10 cellular contexts compared by ENCODE assay signal in genomic region chrX:46838974-46839480, GRCh38. TPM values are rescaled to one million over a fixed set of nuclear protein-coding genes. Genes with fewer than 3 reads are reported as not detected.
DNase-seq lines count a peak whose midpoint lies in the region; ATAC-seq and TF ChIP-seq lines count a peak whose summit lies in the region.
"Had no signal": no experiment of that assay in that cellular context is flagged by ENCODE, and none has a peak within 500 bp of the region (broad histone marks: within the 10 kb centered on the region; RNA-seq: fewer than 3 reads in every experiment).

No MANE protein-coding gene starts in this region.

- DNase-seq in A673 (ENCODE audit: low spot score) (no peak), EL (peak; percentile 56), SK-N-MC (ENCODE audit: low read depth, low spot score) (no peak), foreskin fibroblast (peak in 1 of 2 donors; percentile 32), hippocampal formation (lab: John Stamatoyannopoulos, UW) (no peak)
- DNase-seq: NCI-H1436 had no signal

- H3K9ac ChIP-seq in SK-N-MC (ENCODE audit: insufficient read length) = peak overlapping the region; percentile 83

- H3K27ac ChIP-seq in A673 (ENCODE audit: low read depth, low read length, poor library complexity, severe bottlenecking) (no peak overlapping the region), SK-N-MC (no peak overlapping the region)
- H3K27ac ChIP-seq: cardiac muscle cell had no signal

- H3K36me3 ChIP-seq in A673 (ENCODE audit: insufficient read depth, low read length, poor library complexity, severe bottlenecking) (no peaks in the 10 kb centered on the region), SK-N-MC (ENCODE audit: insufficient read depth, low read length) (no peaks in the 10 kb centered on the region)
- H3K36me3 ChIP-seq: cardiac muscle cell had no signal

- ATAC-seq in GM21447 (IDR thresholded peaks at IDR 0.05; ENCODE audit: unreplicated experiment) (no peak), GM21526 (IDR thresholded peaks at IDR 0.05; ENCODE audit: low FRiP score, unreplicated experiment) (no peak), HG03108 (IDR thresholded peaks at IDR 0.05; ENCODE audit: unreplicated experiment) (no peak)

- CTCF ChIA-PET in A673 (lab: Charles Lee) = interaction anchor here (1.0 kb wide), 1 partner anchor 64 kb away, joined by 3 read pairs; no protein-coding TSS in a partner anchor

- TF ChIP-seq CTCF in A673 (conservative IDR thresholded peaks at IDR 0.05; ENCODE audit: low read depth, low read length) = no peak
- no peak for TF ChIP-seq CTCF in foreskin fibroblast (IDR thresholded peaks at IDR 0.05; ENCODE audit: low read depth, low read length)

- POLR2A ChIA-PET in A673 (lab: Charles Lee; ENCODE audit: low non-redundant PET) = no interaction called here

- no peaks in the 10 kb centered on the region for H3K4me1 ChIP-seq in A673 (ENCODE audit: insufficient read depth, low read length, poor library complexity, severe bottlenecking)

- no peaks in the 10 kb centered on the region for H3K27me3 ChIP-seq in A673 (replicated peaks; ENCODE audit: insufficient read depth, low read depth, low read length, poor library complexity)
- H3K27me3 ChIP-seq: cardiac muscle cell had no signal

- BruUV-seq in A673 (replicated peaks; lab: Mats Ljungman, UMichigan) = no TSS peak

- H3K9me3 ChIP-seq in A673 (ENCODE audit: low read depth, low read length, poor library complexity, severe bottlenecking) (no peaks in the 10 kb centered on the region), SK-N-MC (ENCODE audit: low read depth, low read length) (no peaks in the 10 kb centered on the region)

- intact Hi-C loops in A673 (cut with micrococcal nuclease; ENCODE audit: unreplicated experiment) = loop anchor here (5.0 kb wide), 1 partner anchor 63 kb away; no protein-coding TSS in a partner anchor

- H3K4me3 ChIP-seq in A673 (ENCODE audit: low read depth, low read length, poor library complexity, severe bottlenecking) (peak overlapping the region; percentile 87), SK-N-MC (peak overlapping the region; percentile 86), foreskin fibroblast (ENCODE audit: low read depth in 1 of 2, low read length in 2 of 2) (peak overlapping the region; percentile 78 to 86)

RNA-seq across cellular contexts. Expression of gene RP2, which starts 2.2 kb away (rescaled TPM):
- total RNA-seq in A673 (2021) = 21.5 and 24.7 TPM in 2 replicates
